24 cellular contexts compared by ENCODE assay signal in the genomic region with DNA sequence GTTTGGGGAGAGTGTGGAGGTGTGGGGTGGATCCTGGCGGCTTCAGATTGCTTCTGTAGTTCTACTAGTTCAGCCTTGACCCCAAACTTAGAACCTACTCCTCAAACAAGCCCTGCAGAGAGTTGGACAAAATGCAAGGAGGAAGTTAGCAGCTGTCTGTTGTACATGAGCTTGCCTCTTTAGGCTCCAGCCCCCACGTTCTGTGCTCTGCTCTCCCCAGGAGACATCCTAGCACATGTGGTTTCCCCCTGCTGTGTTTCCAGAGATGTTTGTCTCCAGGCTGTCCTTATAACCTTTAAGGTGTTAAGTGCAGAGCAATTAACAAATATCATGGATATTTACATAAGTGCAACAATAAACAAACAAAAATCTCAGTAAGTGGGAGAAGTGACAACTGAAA.
A peak's percentile ranks its signal among the peaks of the same experiment; 100 is the strongest.
DNase-seq lines count a peak whose midpoint lies in the region; ATAC-seq and TF ChIP-seq lines count a peak whose summit lies in the region.
"Had no signal": no experiment of that assay in that cellular context is flagged by ENCODE, and none has a peak within 500 bp of the region (broad histone marks: within the 10 kb centered on the region; RNA-seq: fewer than 3 reads in every experiment).

No MANE protein-coding gene starts in this region.

- TF ChIP-seq CTCF in H9 (conservative IDR thresholded peaks at IDR 0.05) = no peak
- TF ChIP-seq CTCF in suprapubic skin (IDR thresholded peaks at IDR 0.05) = no peak

- H2BK120ac ChIP-seq in H9 (ENCODE audit: low read depth, low read length, poor library complexity, severe bottlenecking) = no peak overlapping the region

- peak overlapping the region; percentile 48 for H3K14ac ChIP-seq in H9 (ENCODE audit: insufficient read depth, low read length)

- H3K4me1 Mint-ChIP-seq in activated T-cell treated with anti-CD3 and anti-CD28 coated beads, Interleukin-2, amount 50 U/mL, for 4 hours (ENCODE audit: low read depth) = peaks cover 40% of the 10 kb centered on the region
- H3K4me1 Mint-ChIP-seq in H9 = peaks cover 28 to 30% of the 10 kb centered on the region in 2 experiments
- H3K4me1 Mint-ChIP-seq in activated T-helper 1 cell treated with anti-CD3 and anti-CD28 coated beads, Interleukin-12 subunit alpha, Interleukin-12 subunit beta, Interleukin-2, Interleukin-4 antibody, amounts not matched to agents 30 ng/mL and 10 ng/mL and 1 ng/mL, durations not matched to agents 14 hours and 24 hours and 36 hours (ENCODE audit: low read depth) = peaks cover 79% of the 10 kb centered on the region
- H3K4me1 Mint-ChIP-seq in stimulated activated effector memory CD8-positive, alpha-beta T cell treated with anti-CD3 and anti-CD28 coated beads, Interleukin-12 subunit alpha, Interleukin-12 subunit beta, amount 100 ng/mL, for 72 hours = peaks cover 90% of the 10 kb centered on the region

- H3K9me3 ChIP-seq in H9 (ENCODE audit: control insufficient read depth, low read depth, low read length) (no peaks in the 10 kb centered on the region), suprapubic skin (no peaks in the 10 kb centered on the region)
- H3K9me3 ChIP-seq: left lung, upper lobe of left lung had no signal

- H2AK5ac ChIP-seq in H9 (ENCODE audit: insufficient read length, low read length) = no peak overlapping the region

- no peak overlapping the region for H3K18ac ChIP-seq in H9 (ENCODE audit: insufficient read length, low read depth, low read length)

- H2BK5ac ChIP-seq in H9 (ENCODE audit: insufficient read length, low read length) = no peak overlapping the region

- WGBS in H9 (ENCODE audit: extremely low coverage, insufficient read length, low lambda C conversion rate) = no CpG with 5 or more reads among the region's 2 CpGs
- WGBS in suprapubic skin = 62% methylated on average over 2 of the region's 2 CpGs

- H3K36me3 Mint-ChIP-seq in activated T-cell treated with anti-CD3 and anti-CD28 coated beads, Interleukin-2, amount 50 U/mL, for 4 hours (ENCODE audit: insufficient read depth) = no peaks in the 10 kb centered on the region
- H3K36me3 Mint-ChIP-seq in H9 (ENCODE audit: insufficient read depth in 1 of 3, low read depth in 3 of 3) = peaks cover 3 to 42% (median 31%) of the 10 kb centered on the region in 3 experiments; a peak in 6 of 7 replicates
- H3K36me3 Mint-ChIP-seq in activated T-helper 1 cell treated with anti-CD3 and anti-CD28 coated beads, Interleukin-12 subunit alpha, Interleukin-12 subunit beta, Interleukin-2, Interleukin-4 antibody, amounts not matched to agents 30 ng/mL and 10 ng/mL and 1 ng/mL, durations not matched to agents 14 hours and 24 hours and 36 hours (ENCODE audit: low read depth) = peaks cover 6% of the 10 kb centered on the region
- H3K36me3 Mint-ChIP-seq in stimulated activated effector memory CD8-positive, alpha-beta T cell treated with anti-CD3 and anti-CD28 coated beads, Interleukin-12 subunit alpha, Interleukin-12 subunit beta, amount 100 ng/mL, for 72 hours = peaks cover 13% of the 10 kb centered on the region

- ATAC-seq in activated T-cell treated with anti-CD3 and anti-CD28 coated beads, Interleukin-2, amount 50 U/mL, for 4 hours = no peak
- ATAC-seq in stimulated activated effector memory CD8-positive, alpha-beta T cell treated with anti-CD3 and anti-CD28 coated beads, Interleukin-12 subunit alpha, Interleukin-12 subunit beta, amount 100 ng/mL, for 72 hours = no peak
- ATAC-seq in HG03280 (IDR thresholded peaks at IDR 0.05; ENCODE audit: unreplicated experiment) = no peak
- ATAC-seq: left lung, Right ventricle myocardium inferior, WTC11 had no signal

- no peak overlapping the region for H2BK15ac ChIP-seq in H9 (ENCODE audit: low read depth, low read length)

- no peak for TF ChIP-seq EP300 in suprapubic skin (IDR thresholded peaks at IDR 0.05)

- H3T11ph ChIP-seq in H9 (ENCODE audit: low read length) = no peak overlapping the region

- DNase-seq in activated T-cell treated with anti-CD3 and anti-CD28 coated beads, Interleukin-2, amount 50 U/mL, for 4 hours = no peak
- DNase-seq in activated T-cell treated with anti-CD3 and anti-CD28 coated beads, Interleukin-2, amount 50 U/mL, for 1 hour = no peak
- DNase-seq in H9 (no peak), mesenteric fat pad (ENCODE audit: low spot score) (no peak), suprapubic skin (ENCODE audit: low spot score in 2 of 2) (no peak)
- no peak for DNase-seq in activated T-helper 1 cell treated with anti-CD3 and anti-CD28 coated beads, Interleukin-12 subunit alpha, Interleukin-12 subunit beta, Interleukin-2, Interleukin-4 antibody, amounts not matched to agents 30 ng/mL and 10 ng/mL and 1 ng/mL, durations not matched to agents 14 hours and 24 hours and 36 hours (ENCODE audit: low spot score)
- no peak for DNase-seq in stimulated activated effector memory CD8-positive, alpha-beta T cell treated with anti-CD3 and anti-CD28 coated beads, Interleukin-12 subunit alpha, Interleukin-12 subunit beta, amount 100 ng/mL, for 72 hours (ENCODE audit: low spot score in 2 of 2)
- DNase-seq: activated gamma-delta T cell treated with Interleukin-2 at 50 U/mL for 16 hours; amniotic stem cell; brain microvascular endothelial cell; DMS79; effector CD4-positive, alpha-beta T cell; GF-D8; H7; left lung; NCI-H1436 treated with DMSO at 0.1 percent for 48 hours; NCI-H446 treated with DMSO at 0.1 percent for 48 hours; PC-9; T-helper 9 cell; upper lobe of left lung had no signal

- H2BK12ac ChIP-seq in H9 (ENCODE audit: insufficient read length, low read depth, low read length) = no peak overlapping the region

- H3K4ac ChIP-seq in H9 (ENCODE audit: low read depth, low read length) = no peak overlapping the region

- H4K91ac ChIP-seq in H9 (ENCODE audit: insufficient read length, low read depth, low read length) = no peak overlapping the region

- no peak overlapping the region for H3K56ac ChIP-seq in H9 (ENCODE audit: insufficient read length, low read depth, low read length)

- H3K79me1 ChIP-seq in H9 (ENCODE audit: insufficient read depth, low read depth, low read length, poor library complexity, severe bottlenecking) = no peaks in the 10 kb centered on the region

- no peak overlapping the region for H2AFZ ChIP-seq in H9 (ENCODE audit: low read length)
- H2AFZ ChIP-seq: PC-9 had no signal

- H3K27ac Mint-ChIP-seq in H9 = peak overlapping the region in 1 of 3 experiments; percentile 50; a peak in 2 of 7 replicates
- peak overlapping the region; percentile 72 for H3K27ac Mint-ChIP-seq in activated T-helper 1 cell treated with anti-CD3 and anti-CD28 coated beads, Interleukin-12 subunit alpha, Interleukin-12 subunit beta, Interleukin-2, Interleukin-4 antibody, amounts not matched to agents 30 ng/mL and 10 ng/mL and 1 ng/mL, durations not matched to agents 14 hours and 24 hours and 36 hours
- peak overlapping the region; percentile 76 for H3K27ac Mint-ChIP-seq in stimulated activated effector memory CD8-positive, alpha-beta T cell treated with anti-CD3 and anti-CD28 coated beads, Interleukin-12 subunit alpha, Interleukin-12 subunit beta, amount 100 ng/mL, for 72 hours
- H3K27ac Mint-ChIP-seq: WTC11 had no signal

- H3K4me1 ChIP-seq in H9 (ENCODE audit: insufficient read depth, low read length) = peaks cover 5% of the 10 kb centered on the region; the same call in 1 of the 2 replicates
- no peaks in the 10 kb centered on the region for H3K4me1 ChIP-seq in suprapubic skin
- H3K4me1 ChIP-seq: left lung, upper lobe of left lung had no signal

- no peak overlapping the region for H3K4me2 ChIP-seq in H9 (ENCODE audit: insufficient read depth, insufficient read length, low read length)
- H3K4me2 ChIP-seq: PC-9 had no signal

- H2BK20ac ChIP-seq in H9 (ENCODE audit: low read depth, low read length, poor library complexity, severe bottlenecking) = no peak overlapping the region

- no peak for TF ChIP-seq POLR2A in suprapubic skin (IDR thresholded peaks at IDR 0.05)

- intact Hi-C loops in activated T-helper 1 cell treated with anti-CD3 and anti-CD28 coated beads, Interleukin-12 subunit alpha, Interleukin-12 subunit beta, Interleukin-2, Interleukin-4 antibody, amounts not matched to agents 30 ng/mL and 10 ng/mL and 1 ng/mL, durations not matched to agents 14 hours and 24 hours and 36 hours (cut with micrococcal nuclease) = no loop called here

- no peaks in the 10 kb centered on the region for H4K20me1 ChIP-seq in H9 (ENCODE audit: control insufficient read depth, insufficient read depth, insufficient read length)

- H3K36me3 ChIP-seq in suprapubic skin = no peaks in the 10 kb centered on the region
- H3K36me3 ChIP-seq: brain microvascular endothelial cell, left lung, upper lobe of left lung had no signal

- H3K4me3 ChIP-seq in suprapubic skin = no peak overlapping the region
- H3K4me3 ChIP-seq: left lung, PC-9, upper lobe of left lung had no signal

- peak overlapping the region; percentile 14 for H3K4me3 Mint-ChIP-seq in activated T-cell treated with anti-CD3 and anti-CD28 coated beads, Interleukin-2, amount 50 U/mL, for 4 hours
- no peak overlapping the region for H3K4me3 Mint-ChIP-seq in H9
- H3K4me3 Mint-ChIP-seq in activated T-helper 1 cell treated with anti-CD3 and anti-CD28 coated beads, Interleukin-12 subunit alpha, Interleukin-12 subunit beta, Interleukin-2, Interleukin-4 antibody, amounts not matched to agents 30 ng/mL and 10 ng/mL and 1 ng/mL, durations not matched to agents 14 hours and 24 hours and 36 hours = no peak overlapping the region
- peak overlapping the region; percentile 9 for H3K4me3 Mint-ChIP-seq in stimulated activated effector memory CD8-positive, alpha-beta T cell treated with anti-CD3 and anti-CD28 coated beads, Interleukin-12 subunit alpha, Interleukin-12 subunit beta, amount 100 ng/mL, for 72 hours
- H3K4me3 Mint-ChIP-seq: WTC11 had no signal

- H3K27ac ChIP-seq in H9 (ENCODE audit: insufficient read length, low read depth, low read length) (no peak overlapping the region), suprapubic skin (no peak overlapping the region)
- H3K27ac ChIP-seq: brain microvascular endothelial cell, epithelial cell of prostate, left lung, PC-9, upper lobe of left lung had no signal

- no peak overlapping the region for H4K5ac ChIP-seq in H9 (ENCODE audit: insufficient read length, low read depth, low read length)

- H3K27me3 ChIP-seq in H9 (ENCODE audit: insufficient read depth, low read length) (no peaks in the 10 kb centered on the region), suprapubic skin (no peaks in the 10 kb centered on the region)
- H3K27me3 ChIP-seq: left lung, upper lobe of left lung had no signal

- H3K9me3 Mint-ChIP-seq in activated T-cell treated with anti-CD3 and anti-CD28 coated beads, Interleukin-2, amount 50 U/mL, for 4 hours = no peaks in the 10 kb centered on the region
- peaks cover 0 to 3% of the 10 kb centered on the region in 2 experiments; a peak in 1 of 5 replicates for H3K9me3 Mint-ChIP-seq in H9
- H3K9me3 Mint-ChIP-seq in activated T-helper 1 cell treated with anti-CD3 and anti-CD28 coated beads, Interleukin-12 subunit alpha, Interleukin-12 subunit beta, Interleukin-2, Interleukin-4 antibody, amounts not matched to agents 30 ng/mL and 10 ng/mL and 1 ng/mL, durations not matched to agents 14 hours and 24 hours and 36 hours = peaks cover 3% of the 10 kb centered on the region
- H3K9me3 Mint-ChIP-seq in stimulated activated effector memory CD8-positive, alpha-beta T cell treated with anti-CD3 and anti-CD28 coated beads, Interleukin-12 subunit alpha, Interleukin-12 subunit beta, amount 100 ng/mL, for 72 hours = no peaks in the 10 kb centered on the region

- H3K79me2 ChIP-seq in H9 (ENCODE audit: insufficient read depth, low read length) = no peaks in the 10 kb centered on the region

- H3K23ac ChIP-seq in H9 (ENCODE audit: insufficient read length, low read depth, low read length) = no peak overlapping the region

- no peaks in the 10 kb centered on the region for H3K23me2 ChIP-seq in H9 (ENCODE audit: insufficient read length, low read depth, low read length, poor library complexity, severe bottlenecking)

- peaks cover 19% of the 10 kb centered on the region for H3K27me3 Mint-ChIP-seq in activated T-cell treated with anti-CD3 and anti-CD28 coated beads, Interleukin-2, amount 50 U/mL, for 4 hours (ENCODE audit: low read depth)
- no peaks in the 10 kb centered on the region for H3K27me3 Mint-ChIP-seq in H9 (ENCODE audit: low read depth)
- peaks cover 23% of the 10 kb centered on the region for H3K27me3 Mint-ChIP-seq in activated T-helper 1 cell treated with anti-CD3 and anti-CD28 coated beads, Interleukin-12 subunit alpha, Interleukin-12 subunit beta, Interleukin-2, Interleukin-4 antibody, amounts not matched to agents 30 ng/mL and 10 ng/mL and 1 ng/mL, durations not matched to agents 14 hours and 24 hours and 36 hours (ENCODE audit: insufficient read depth)

- H3K9ac ChIP-seq in H9 (ENCODE audit: extremely low read depth, insufficient read length, low read length) = no peak overlapping the region

- H4K8ac ChIP-seq in H9 (replicated peaks; ENCODE audit: insufficient read length, low read depth, low read length) = no peak overlapping the region

Comparison
In these comparisons a context has a peak if more than half of its experiments do, and no peak if none do; other contexts are left out.
1. H3K4me3 Mint-ChIP-seq: peak in activated T-cell treated with anti-CD3 and anti-CD28 coated beads, Interleukin-2, amount 50 U/mL, for 4 hours (single experiment) and stimulated activated effector memory CD8-positive, alpha-beta T cell treated with anti-CD3 and anti-CD28 coated beads, Interleukin-12 subunit alpha, Interleukin-12 subunit beta, amount 100 ng/mL, for 72 hours (single experiment); none in H9 (0 of 2) and activated T-helper 1 cell treated with anti-CD3 and anti-CD28 coated beads, Interleukin-12 subunit alpha, Interleukin-12 subunit beta, Interleukin-2, Interleukin-4 antibody, amounts not matched to agents 30 ng/mL and 10 ng/mL and 1 ng/mL, durations not matched to agents 14 hours and 24 hours and 36 hours (single experiment).